ENCODE assay signal across 22 cellular contexts in genomic region chr3:1469248-1469647, GRCh38.
"Had no signal": no experiment of that assay in that cellular context is flagged by ENCODE, and none has a peak within 500 bp of the region (broad histone marks: within the 10 kb centered on the region; RNA-seq: fewer than 3 reads in every experiment).

No MANE protein-coding gene starts in this region.

- H3K9me3 ChIP-seq: mucosa of descending colon, psoas muscle, right atrium auricular region, right lobe of liver, spleen, tibial nerve, uterus had no signal

- ATAC-seq: heart left ventricle; mucosa of descending colon; naive thymus-derived CD4-positive, alpha-beta T cell; natural killer cell treated with Interleukin-12 subunit alpha and Interleukin-12 subunit beta and Interleukin-15 and Interleukin-18, amount 100 ng/mL, for 72 hours; psoas muscle; right lobe of liver; stimulated activated memory B cell treated with anti-CD40 and anti-IgM and Interleukin-4, amounts not matched to agents 10 μg/mL and 1 μg/mL and 100 μg/mL, for 72 hours; stimulated activated naive CD8-positive, alpha-beta T cell treated with anti-CD3 and anti-CD28 coated beads, Interleukin-15, amount 100 ng/mL, for 72 hours had no signal

- H3K36me3 ChIP-seq: heart left ventricle, left ventricle myocardium inferior, right atrium auricular region, right lobe of liver, spleen, tibial nerve, uterus had no signal

- DNase-seq: heart left ventricle; islet precursor cell; left ventricle myocardium inferior; midbrain; mucosa of descending colon; naive thymus-derived CD4-positive, alpha-beta T cell; nucleus accumbens; psoas muscle; right lobe of liver; spleen; stimulated activated CD4-positive, alpha-beta T cell treated with anti-CD3 and anti-CD28 coated beads, Interleukin-4, amount 100 ng/mL, for 24 hours; stimulated activated CD8-positive, alpha-beta memory T cell treated with anti-CD3 and anti-CD28 coated beads, Interleukin-4, amount 100 ng/mL, for 48 hours; stimulated activated naive CD4-positive, alpha-beta T cell treated with Interleukin-2 at 50 U/mL for 16 hours; stimulated activated naive CD8-positive, alpha-beta T cell treated with anti-CD3 and anti-CD28 coated beads, Interleukin-15, amount 100 ng/mL, for 72 hours; substantia nigra; uterus had no signal

- H3K4me3 ChIP-seq: heart left ventricle, left ventricle myocardium inferior, mucosa of descending colon, psoas muscle, right atrium auricular region, right lobe of liver, skin epidermis, spleen, tibial nerve, uterus had no signal

- H3K4me1 ChIP-seq: heart left ventricle, left ventricle myocardium inferior, parathyroid adenoma, psoas muscle, right atrium auricular region, right lobe of liver, spleen, tibial nerve, uterus had no signal

- H3K9ac ChIP-seq: parathyroid adenoma had no signal

- H2AFZ ChIP-seq: parathyroid adenoma had no signal

- H3K27ac ChIP-seq: heart left ventricle, left ventricle myocardium inferior, parathyroid adenoma, psoas muscle, right atrium auricular region, right lobe of liver, skin epidermis, spleen, tibial nerve, uterus had no signal

- H3K27me3 ChIP-seq: heart left ventricle, right atrium auricular region, right lobe of liver, spleen, tibial nerve, uterus had no signal
